16 cellular contexts compared by ENCODE assay signal in the genomic region with DNA sequence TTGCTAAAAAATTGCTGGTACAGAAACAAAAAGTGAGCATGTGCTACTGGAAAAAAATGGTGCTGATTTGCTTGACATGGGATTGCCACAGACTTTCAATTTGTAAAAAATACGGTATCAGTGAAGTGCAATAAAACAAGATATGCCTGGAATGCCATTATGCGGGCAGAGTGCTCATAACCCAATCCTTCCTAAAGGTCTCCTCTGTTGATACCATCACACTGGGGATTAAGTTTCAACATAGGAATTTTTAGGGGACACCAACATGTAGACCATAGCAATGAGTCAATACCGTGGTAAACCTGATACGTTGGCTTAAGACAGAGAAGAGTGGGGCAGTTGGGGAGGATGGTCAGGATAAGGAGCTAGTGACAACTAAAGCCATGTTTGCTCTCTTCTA. TPM values are rescaled to one million over a fixed set of nuclear protein-coding genes. Genes with fewer than 3 reads are reported as not detected.
"Had no signal": no experiment of that assay in that cellular context is flagged by ENCODE, and none has a peak within 500 bp of the region (broad histone marks: within the 10 kb centered on the region; RNA-seq: fewer than 3 reads in every experiment).

No MANE protein-coding gene starts in this region.

- H3K36me3 ChIP-seq: cardiac muscle cell had no signal

- H3K4me3 ChIP-seq: adrenal gland, cardiac muscle cell, dorsolateral prefrontal cortex, gastroesophageal sphincter, heart right ventricle, lung, thyroid gland, vagina had no signal

- H3K27ac Mint-ChIP-seq: activated B cell treated with CpG ODN at 0.5 μM for 24 hours; activated naive CD4-positive, alpha-beta T cell treated with anti-CD3 and anti-CD28 coated beads for 36 hours; endodermal cell; stimulated activated memory B cell treated with anti-CD40 and anti-IgM and Interleukin-4, amounts not matched to agents 10 μg/mL and 1 μg/mL and 100 μg/mL, for 72 hours had no signal

- H3K4me1 Mint-ChIP-seq: endodermal cell; naive thymus-derived CD8-positive, alpha-beta T cell; stimulated activated memory B cell treated with anti-CD40 and anti-IgM and Interleukin-4, amounts not matched to agents 10 μg/mL and 1 μg/mL and 100 μg/mL, for 72 hours had no signal

- H3K27ac ChIP-seq: adrenal gland, cardiac muscle cell, dorsolateral prefrontal cortex, gastroesophageal sphincter, heart right ventricle, thyroid gland, vagina had no signal

- H3K9me3 ChIP-seq: adrenal gland, gastroesophageal sphincter, heart right ventricle, thyroid gland, vagina had no signal

- H3K4me1 ChIP-seq: adrenal gland, gastroesophageal sphincter, heart right ventricle, thyroid gland, vagina had no signal

- H3K27me3 ChIP-seq: adrenal gland, cardiac muscle cell, dorsolateral prefrontal cortex, gastroesophageal sphincter, heart right ventricle, thyroid gland, vagina had no signal

- ATAC-seq: gastroesophageal sphincter; heart right ventricle; left colon; naive thymus-derived CD8-positive, alpha-beta T cell; stimulated activated memory B cell treated with anti-CD40 and anti-IgM and Interleukin-4, amounts not matched to agents 10 μg/mL and 1 μg/mL and 100 μg/mL, for 72 hours had no signal

- H3K4me3 Mint-ChIP-seq: activated B cell treated with CpG ODN at 0.5 μM for 24 hours; activated naive CD4-positive, alpha-beta T cell treated with anti-CD3 and anti-CD28 coated beads for 36 hours; endodermal cell; naive thymus-derived CD8-positive, alpha-beta T cell; stimulated activated memory B cell treated with anti-CD40 and anti-IgM and Interleukin-4, amounts not matched to agents 10 μg/mL and 1 μg/mL and 100 μg/mL, for 72 hours had no signal

- H3K27me3 Mint-ChIP-seq: activated B cell treated with CpG ODN at 0.5 μM for 24 hours; naive thymus-derived CD8-positive, alpha-beta T cell; stimulated activated memory B cell treated with anti-CD40 and anti-IgM and Interleukin-4, amounts not matched to agents 10 μg/mL and 1 μg/mL and 100 μg/mL, for 72 hours had no signal

- H3K9me3 Mint-ChIP-seq: activated B cell treated with CpG ODN at 0.5 μM for 24 hours; activated naive CD4-positive, alpha-beta T cell treated with anti-CD3 and anti-CD28 coated beads for 36 hours; endodermal cell; naive thymus-derived CD8-positive, alpha-beta T cell; stimulated activated memory B cell treated with anti-CD40 and anti-IgM and Interleukin-4, amounts not matched to agents 10 μg/mL and 1 μg/mL and 100 μg/mL, for 72 hours had no signal

- DNase-seq: activated B cell treated with CpG ODN at 0.5 μM for 24 hours; activated CD4-positive, alpha-beta T cell treated with anti-CD3 and anti-CD28 coated beads for 48 hours; activated naive CD4-positive, alpha-beta T cell treated with anti-CD3 and anti-CD28 coated beads for 36 hours; adrenal gland; dorsolateral prefrontal cortex; endodermal cell; heart right ventricle; left colon; naive thymus-derived CD8-positive, alpha-beta T cell; retina; thyroid gland had no signal

RNA-seq across cellular contexts. Expression of a gene that starts 20.5 kb away (rescaled TPM):
- total RNA-seq: cardiac muscle cell had no signal
